In the genomic region with DNA sequence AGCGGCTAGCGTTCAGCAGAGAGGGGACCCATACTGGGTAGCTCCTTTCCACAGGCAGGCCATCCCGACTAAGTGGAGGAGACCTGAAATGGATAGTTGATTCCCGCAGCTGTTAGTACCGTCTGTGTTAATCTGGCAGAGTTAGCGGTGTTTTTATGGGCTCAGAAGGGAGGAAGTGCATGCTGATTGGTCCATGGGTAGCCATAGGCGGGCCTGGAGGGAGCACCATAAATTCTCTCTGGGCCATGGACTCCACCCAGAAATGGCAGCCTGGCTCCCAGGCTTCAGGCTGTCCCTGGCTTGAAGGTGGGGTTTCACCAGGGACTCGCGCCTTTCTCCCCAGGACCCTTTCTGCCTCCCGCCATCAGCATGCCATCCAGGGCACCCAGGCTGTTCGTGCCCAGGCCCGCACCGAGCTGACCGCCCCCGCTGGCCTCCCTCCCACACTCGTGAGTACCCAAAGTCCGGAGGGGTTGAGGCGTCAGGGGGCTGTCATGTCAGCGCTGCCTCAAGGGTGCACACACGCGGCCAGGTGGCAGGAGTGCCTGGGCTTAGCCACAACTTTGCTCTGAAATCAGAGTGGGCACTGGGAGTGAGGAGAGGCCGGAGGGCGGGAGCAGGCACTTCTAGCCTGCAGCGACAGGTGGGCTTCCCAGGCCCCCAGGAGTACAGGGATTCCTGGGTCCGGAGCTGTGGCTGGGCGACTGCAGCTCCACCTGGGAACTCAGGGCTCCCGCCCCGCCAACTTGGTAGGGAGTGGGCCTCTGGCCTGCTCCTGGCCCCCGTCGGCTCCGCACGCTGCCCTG, we compare ENCODE assay signal across 20 cellular contexts.
"Had no signal": no experiment of that assay in that cellular context is flagged by ENCODE, and none has a peak within 500 bp of the region (broad histone marks: within the 10 kb centered on the region; RNA-seq: fewer than 3 reads in every experiment).

No MANE protein-coding gene starts in this region.

- H3K4me1 ChIP-seq: esophagus squamous epithelium, psoas muscle, right lobe of liver, tibial nerve had no signal

- H3K27me3 ChIP-seq: esophagus squamous epithelium, neutrophil, right lobe of liver, tibial nerve had no signal

- H3K4me3 ChIP-seq: esophagus squamous epithelium, lung, psoas muscle, right lobe of liver, tibial nerve had no signal

- H3K27ac ChIP-seq: epithelial cell of prostate, esophagus squamous epithelium, neutrophil, psoas muscle, right lobe of liver, tibial nerve had no signal

- H3K9me3 ChIP-seq: esophagus squamous epithelium, neutrophil, psoas muscle, right lobe of liver, tibial nerve had no signal

- ATAC-seq: effector memory CD8-positive, alpha-beta T cell; left colon; left ventricle myocardium superior; psoas muscle; stimulated activated memory B cell treated with anti-CD40 and anti-IgM and Interleukin-4, amounts not matched to agents 10 μg/mL and 1 μg/mL and 100 μg/mL, for 72 hours had no signal

- H3K36me3 ChIP-seq: esophagus squamous epithelium, neutrophil, right lobe of liver, tibial nerve had no signal

- DNase-seq: effector memory CD8-positive, alpha-beta T cell; esophagus squamous epithelium; foreskin fibroblast; immature natural killer cell; left colon; left ventricle myocardium superior; mesenchymal stem cell; midbrain; nephron progenitor cell; psoas muscle; retina; right lobe of liver; stimulated activated CD4-positive, alpha-beta T cell treated with anti-CD3 and anti-CD28 coated beads, Interleukin-15, amount 100 ng/mL, for 24 hours; stimulated activated CD4-positive, alpha-beta T cell treated with anti-CD3 and anti-CD28 coated beads, Interleukin-1b, Interleukin-23, amount 100 ng/mL, for 48 hours; stimulated activated CD4-positive, alpha-beta T cell treated with anti-CD3 and anti-CD28 coated beads, Interleukin-4, amount 100 ng/mL, for 24 hours had no signal
